10 cellular contexts compared by ENCODE assay signal in the genomic region with DNA sequence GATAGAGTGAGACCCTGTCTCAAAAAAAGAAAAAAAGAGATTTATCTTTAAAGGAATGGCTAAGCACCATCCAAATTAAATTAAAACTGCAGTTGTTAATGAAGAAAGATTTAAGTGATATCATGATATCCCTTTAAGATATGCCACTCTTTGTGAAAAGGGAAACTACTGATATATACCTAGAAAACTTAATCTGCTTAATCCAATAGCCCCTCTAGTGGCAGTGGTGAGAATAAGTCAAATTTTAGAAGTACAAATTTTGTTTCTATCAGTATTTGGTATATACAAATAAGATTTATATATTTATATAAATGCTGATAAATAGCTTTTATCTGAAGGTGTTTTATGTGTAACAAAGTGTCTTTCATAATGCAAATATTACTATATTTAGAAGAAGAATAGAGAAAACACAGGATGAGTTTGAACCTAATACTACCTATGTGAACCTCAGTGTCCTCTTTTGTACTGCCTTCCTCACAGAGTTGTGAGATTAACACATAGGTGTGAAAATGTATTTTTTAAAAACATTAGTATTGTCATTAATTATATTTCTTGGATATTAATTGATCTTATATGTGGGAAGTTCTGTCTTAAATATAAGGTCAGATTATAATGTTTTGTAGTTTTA. TPM values are rescaled to one million over a fixed set of nuclear protein-coding genes. Genes with fewer than 3 reads are reported as not detected.
DNase-seq lines count a peak whose midpoint lies in the region; FAIRE-seq and TF ChIP-seq lines count a peak whose summit lies in the region.
"Had no signal": no experiment of that assay in that cellular context is flagged by ENCODE, and none has a peak within 500 bp of the region (broad histone marks: within the 10 kb centered on the region; RNA-seq: fewer than 3 reads in every experiment).

No MANE protein-coding gene starts in this region.

- FAIRE-seq in GM12892 (lab: Jason Lieb, UNC) = no peak

- TF ChIP-seq POLR2A in suprapubic skin (IDR thresholded peaks at IDR 0.05) (no peak), GM12892 (IDR thresholded peaks at IDR 0.05; ENCODE audit: low read depth, low read length) (no peak)

- no peak for TF ChIP-seq EP300 in suprapubic skin (IDR thresholded peaks at IDR 0.05)

- no peaks in the 10 kb centered on the region for H3K9me3 Mint-ChIP-seq in glutamatergic neuron (ENCODE audit: unreplicated experiment)
- H3K9me3 Mint-ChIP-seq: IgD-negative memory B cell, memory B cell had no signal

- in situ Hi-C loops in GM13976 (cut with MboI; ENCODE audit: low sequenced_read_pairs, unreplicated experiment) = loop anchor here (10.0 to 25.0 kb wide), 2 partner anchors 513 to 651 kb away; partner anchors contain the start of gene CCDC196

- TF ChIP-seq CTCF in GM13976 (IDR thresholded peaks at IDR 0.05; ENCODE audit: borderline replicate concordance, control extremely low read depth, extremely low read depth, insufficient read depth, missing control alignments) (peak; percentile 17), glutamatergic neuron (IDR thresholded peaks at IDR 0.05; ENCODE audit: partially characterized antibody, unreplicated experiment) (peak; percentile 59), suprapubic skin (IDR thresholded peaks at IDR 0.05) (no peak)

- H3K4me1 Mint-ChIP-seq in glutamatergic neuron (ENCODE audit: low read depth, unreplicated experiment) = no peaks in the 10 kb centered on the region

- no peak overlapping the region for H3K4me3 ChIP-seq in suprapubic skin

- H3K9me3 ChIP-seq in suprapubic skin = no peaks in the 10 kb centered on the region

- H3K36me3 Mint-ChIP-seq in glutamatergic neuron (ENCODE audit: unreplicated experiment) = no peaks in the 10 kb centered on the region

- no peaks in the 10 kb centered on the region for H3K4me1 ChIP-seq in suprapubic skin

- no peak overlapping the region for H3K4me3 Mint-ChIP-seq in glutamatergic neuron (ENCODE audit: unreplicated experiment)
- H3K4me3 Mint-ChIP-seq: IgD-negative memory B cell, memory B cell had no signal

- DNase-seq in AG08395 (ENCODE audit: low spot score) (peak; percentile 21), GM13976 (ENCODE audit: low spot score) (peak; percentile 22), SK-N-DZ (ENCODE audit: low spot score) (peak; percentile 1), glutamatergic neuron (no peak), 8988T (no peak), suprapubic skin (ENCODE audit: low spot score in 2 of 2) (no peak), GM12892 (ENCODE audit: insufficient read length) (no peak)
- no peak for DNase-seq in activated effector memory CD4-positive, alpha-beta T cell treated with anti-CD3 and anti-CD28 coated beads, Interleukin-2, amount 50 U/mL, for 16 hours

- no peak overlapping the region for H3K27ac Mint-ChIP-seq in glutamatergic neuron (ENCODE audit: unreplicated experiment)
- H3K27ac Mint-ChIP-seq: IgD-negative memory B cell, memory B cell had no signal

- H3K27ac ChIP-seq in suprapubic skin = no peak overlapping the region

- H3K36me3 ChIP-seq in suprapubic skin = no peaks in the 10 kb centered on the region

- no peaks in the 10 kb centered on the region for H3K27me3 Mint-ChIP-seq in glutamatergic neuron (ENCODE audit: unreplicated experiment)
- H3K27me3 Mint-ChIP-seq: IgD-negative memory B cell, memory B cell had no signal

- no peaks in the 10 kb centered on the region for H3K27me3 ChIP-seq in suprapubic skin

RNA-seq across cellular contexts. Expression of gene GARIN2, which starts 51.4 kb away (rescaled TPM):
- not detected in 2 replicates for polyA plus RNA-seq in SK-N-DZ (2014; cell fraction: cytosol; rRNA removed)
- 0.77 TPM in 1 of 2 replicates, not detected in the other for polyA plus RNA-seq in SK-N-DZ (2014; cell fraction: nucleus; rRNA removed)
- not detected for total RNA-seq in glutamatergic neuron (ENCODE audit: unreplicated experiment)
- total RNA-seq in suprapubic skin = under 1 TPM in 2 of 4 donors, not detected in 2; 0.26 to 0.81 TPM
- polyA plus RNA-seq in GM12892 (2012; ENCODE audit: missing spikeins) = 0.45 TPM
- polyA plus RNA-seq: IgD-negative memory B cell had no signal

Comparison
In these comparisons a context has a peak if more than half of its experiments do, and no peak if none do; other contexts are left out.
1. DNase-seq: peak in AG08395 (single experiment), GM13976 (single experiment) and SK-N-DZ (single experiment); none in glutamatergic neuron (single experiment), 8988T (single experiment), suprapubic skin (0 of 2), GM12892 (single experiment) and activated effector memory CD4-positive, alpha-beta T cell treated with anti-CD3 and anti-CD28 coated beads, Interleukin-2, amount 50 U/mL, for 16 hours (single experiment).
2. CTCF ChIP-seq: peak in GM13976 (single experiment) and glutamatergic neuron (single experiment); none in suprapubic skin (0 of 2).